Comparison of ENCODE assay signal across 8 cellular contexts in the genomic region with DNA sequence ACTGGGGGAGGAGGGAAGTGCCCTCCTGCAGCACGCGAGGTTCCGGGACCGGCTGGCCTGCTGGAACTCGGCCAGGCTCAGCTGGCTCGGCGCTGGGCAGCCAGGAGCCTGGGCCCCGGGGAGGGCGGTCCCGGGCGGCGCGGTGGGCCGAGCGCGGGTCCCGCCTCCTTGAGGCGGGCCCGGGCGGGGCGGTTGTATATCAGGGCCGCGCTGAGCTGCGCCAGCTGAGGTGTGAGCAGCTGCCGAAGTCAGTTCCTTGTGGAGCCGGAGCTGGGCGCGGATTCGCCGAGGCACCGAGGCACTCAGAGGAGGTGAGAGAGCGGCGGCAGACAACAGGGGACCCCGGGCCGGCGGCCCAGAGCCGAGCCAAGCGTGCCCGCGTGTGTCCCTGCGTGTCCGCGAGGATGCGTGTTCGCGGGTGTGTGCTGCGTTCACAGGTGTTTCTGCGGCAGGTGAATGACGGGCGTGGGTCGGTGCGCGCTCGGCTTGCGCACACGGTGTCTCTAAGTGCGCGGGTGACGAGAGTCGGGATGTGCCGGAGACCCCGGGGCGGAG. TPM values are rescaled to one million over a fixed set of nuclear protein-coding genes. Genes with fewer than 3 reads are reported as not detected.
DNase-seq lines count a peak whose midpoint lies in the region; ATAC-seq and TF ChIP-seq lines count a peak whose summit lies in the region.

A gene (plus strand): TSS at position 227 of the 555 bp plus-strand sequence. CDS start 5,388 bp downstream, outside the sequence.

- H3K4me1 Mint-ChIP-seq in Calu3 (ENCODE audit: low read depth, unreplicated experiment): peaks cover 65% of the 10 kb centered on the region
- H3K4me1 Mint-ChIP-seq in activated T-helper 2 cell treated with anti-CD3 and anti-CD28 coated beads, Interferon-gamma antibody, Interleukin-2, Interleukin-4, amounts not matched to agents 10 μg/mL and 5 μg/mL and 100 μg/mL, durations not matched to agents 14 hours and 24 hours and 36 hours (ENCODE audit: low read depth): peaks cover 54% of the 10 kb centered on the region
- H3K4me1 Mint-ChIP-seq in natural killer cell: peaks cover 29 to 30% of the 10 kb centered on the region in 2 donors

- H3K9me3 Mint-ChIP-seq in Calu3 (ENCODE audit: low read depth, unreplicated experiment) (no peaks in the 10 kb centered on the region), natural killer cell (no peaks in the 10 kb centered on the region)
- no peaks in the 10 kb centered on the region for H3K9me3 Mint-ChIP-seq in activated T-helper 2 cell treated with anti-CD3 and anti-CD28 coated beads, Interferon-gamma antibody, Interleukin-2, Interleukin-4, amounts not matched to agents 10 μg/mL and 5 μg/mL and 100 μg/mL, durations not matched to agents 14 hours and 24 hours and 36 hours

- H3K36me3 ChIP-seq in Karpas-422 (ENCODE audit: insufficient read depth, low read length): no peaks in the 10 kb centered on the region

- intact Hi-C loops in Calu3 (cut with micrococcal nuclease; ENCODE audit: unreplicated experiment): loop anchor here (2.0 kb wide), 1 partner anchor 56 kb away; no protein-coding TSS in a partner anchor
- intact Hi-C loops in activated T-helper 2 cell treated with anti-CD3 and anti-CD28 coated beads, Interferon-gamma antibody, Interleukin-2, Interleukin-4, amounts not matched to agents 10 μg/mL and 5 μg/mL and 100 μg/mL, durations not matched to agents 14 hours and 24 hours and 36 hours (cut with micrococcal nuclease): loop anchor here (2.0 to 5.0 kb wide), 2 partner anchors 84 to 131 kb away; a partner anchor contains a TSS
- intact Hi-C loops in natural killer cell (cut with micrococcal nuclease): no loop called here

- 0 out of 2 replicates have a peak, but pooled peaks cover 7% of the 10 kb centered on the region for H4K20me1 ChIP-seq in Karpas-422 (ENCODE audit: insufficient read depth, low read depth, low read length)

- no peaks in the 10 kb centered on the region for H3K9me3 ChIP-seq in Karpas-422 (ENCODE audit: low read length)

- H3K4me1 ChIP-seq in Karpas-422 (ENCODE audit: low read length): peaks cover 30% of the 10 kb centered on the region

- peak; percentile 43 for ATAC-seq in GM21717 (IDR thresholded peaks at IDR 0.05; ENCODE audit: unreplicated experiment)
- ATAC-seq in natural killer cell: peak; percentile 50 to 67 (median 58)
- ATAC-seq in stimulated activated naive CD8-positive, alpha-beta T cell treated with anti-CD3 and anti-CD28 coated beads, Interleukin-15, Interleukin-2, amounts not matched to agents 100 U/mL and 50 U/mL, for 24 hours: peak; percentile 69

- H3K4me2 ChIP-seq in Karpas-422 (ENCODE audit: low read depth, low read length, poor library complexity, severe bottlenecking): peak within 1 kb of the TSS; percentile 68

- peak; percentile 96 for DNase-seq in Calu3
- peak; percentile 89 for DNase-seq in Karpas-422
- peak; percentile 95 for DNase-seq in RPMI7951 (ENCODE audit: low read depth)
- peak; percentile 76 for DNase-seq in activated T-helper 2 cell treated with anti-CD3 and anti-CD28 coated beads, Interferon-gamma antibody, Interleukin-2, Interleukin-4, amounts not matched to agents 10 μg/mL and 5 μg/mL and 100 μg/mL, durations not matched to agents 14 hours and 24 hours and 36 hours (ENCODE audit: low spot score)
- DNase-seq in fibroblast of peridontal ligament (ENCODE audit: extremely low read depth): peak; percentile 94
- DNase-seq in natural killer cell: peak; percentile 72
- DNase-seq in stimulated activated naive CD8-positive, alpha-beta T cell treated with anti-CD3 and anti-CD28 coated beads, Interleukin-15, Interleukin-2, amounts not matched to agents 100 U/mL and 50 U/mL, for 24 hours: peak; percentile 84

- TF ChIP-seq CTCF in Calu3 (IDR thresholded peaks at IDR 0.05; ENCODE audit: unreplicated experiment) (no peak), natural killer cell (IDR thresholded peaks at IDR 0.05) (no peak)

- H3K4me3 Mint-ChIP-seq in Calu3 (ENCODE audit: low read depth, unreplicated experiment) (peak within 1 kb of the TSS; percentile 99), natural killer cell (peak within 1 kb of the TSS; percentile 97)
- peak within 1 kb of the TSS; percentile 96 for H3K4me3 Mint-ChIP-seq in activated T-helper 2 cell treated with anti-CD3 and anti-CD28 coated beads, Interferon-gamma antibody, Interleukin-2, Interleukin-4, amounts not matched to agents 10 μg/mL and 5 μg/mL and 100 μg/mL, durations not matched to agents 14 hours and 24 hours and 36 hours (ENCODE audit: low read depth)

- H3K27me3 ChIP-seq in Karpas-422 (ENCODE audit: low read length): no peaks in the 10 kb centered on the region

- H3K27me3 Mint-ChIP-seq in Calu3 (ENCODE audit: unreplicated experiment) (no peaks in the 10 kb centered on the region), natural killer cell (ENCODE audit: low read depth in 2 of 2) (peaks cover 0 to 5% of the 10 kb centered on the region in 2 donors)
- H3K27me3 Mint-ChIP-seq in activated T-helper 2 cell treated with anti-CD3 and anti-CD28 coated beads, Interferon-gamma antibody, Interleukin-2, Interleukin-4, amounts not matched to agents 10 μg/mL and 5 μg/mL and 100 μg/mL, durations not matched to agents 14 hours and 24 hours and 36 hours (ENCODE audit: low read depth): peaks cover 3% of the 10 kb centered on the region

- H3K36me3 Mint-ChIP-seq in Calu3 (ENCODE audit: insufficient read depth, unreplicated experiment) (peaks cover 58% of the 10 kb centered on the region), natural killer cell (no peaks in the 10 kb centered on the region)
- peaks cover 22% of the 10 kb centered on the region for H3K36me3 Mint-ChIP-seq in activated T-helper 2 cell treated with anti-CD3 and anti-CD28 coated beads, Interferon-gamma antibody, Interleukin-2, Interleukin-4, amounts not matched to agents 10 μg/mL and 5 μg/mL and 100 μg/mL, durations not matched to agents 14 hours and 24 hours and 36 hours (ENCODE audit: low read depth)

- CTCF ChIA-PET in Calu3 (lab: Charles Lee): interaction anchor here (0.5 to 1.1 kb wide), 7 partner anchors 12 to 78 kb away, joined by 3 to 4 read pairs (median 3); no protein-coding TSS in a partner anchor

- H3K27ac Mint-ChIP-seq in Calu3 (ENCODE audit: unreplicated experiment) (peak within 1 kb of the TSS; percentile 85), natural killer cell (peak within 1 kb of the TSS; percentile 87 to 96)
- peak within 1 kb of the TSS; percentile 89 for H3K27ac Mint-ChIP-seq in activated T-helper 2 cell treated with anti-CD3 and anti-CD28 coated beads, Interferon-gamma antibody, Interleukin-2, Interleukin-4, amounts not matched to agents 10 μg/mL and 5 μg/mL and 100 μg/mL, durations not matched to agents 14 hours and 24 hours and 36 hours

- H3K79me2 ChIP-seq in Karpas-422 (ENCODE audit: low read length): no peaks in the 10 kb centered on the region

- H3K4me3 ChIP-seq in Karpas-422 (ENCODE audit: low read length): peak within 1 kb of the TSS; percentile 42; the same call in 1 of the 2 replicates

- H3K27ac ChIP-seq in Karpas-422 (ENCODE audit: low read length): no peak within 1 kb of the TSS

- no peak within 1 kb of the TSS for H2AFZ ChIP-seq in Karpas-422 (ENCODE audit: low read length)

- BruUV-seq in Calu3 (replicated peaks; lab: Mats Ljungman, UMichigan): no TSS peak

- no peaks in the 10 kb centered on the region for H3K9me2 ChIP-seq in Karpas-422 (replicated peaks; ENCODE audit: insufficient read depth, low read length)

- peak within 1 kb of the TSS; percentile 36; the same call in 1 of the 2 replicates for H3K9ac ChIP-seq in Karpas-422 (ENCODE audit: low read length)

RNA-seq across cellular contexts. Expression of the gene that starts here (rescaled TPM):
- total RNA-seq in Calu3 (2022): 26.5 and 33.7 TPM in 2 replicates
- total RNA-seq in Karpas-422 (2014; rRNA removed; shearing (Covaris generic); ENCODE audit: low replicate concordance): 4.5 and 6.8 TPM in 2 replicates
- total RNA-seq in RPMI7951 (2014; rRNA removed; shearing (Covaris generic)): 18.0 TPM in 2 replicates
- 43.9 and 45.3 TPM in 2 replicates for total RNA-seq in activated T-helper 2 cell treated with anti-CD3 and anti-CD28 coated beads, Interferon-gamma antibody, Interleukin-2, Interleukin-4, amounts not matched to agents 10 μg/mL and 5 μg/mL and 100 μg/mL, durations not matched to agents 14 hours and 24 hours and 36 hours
- total RNA-seq in natural killer cell: 10 to 100 TPM; 19.1 to 40.7 (median 25.4) TPM
